ENCODE assay signal across 19 cellular contexts in the genomic region with DNA sequence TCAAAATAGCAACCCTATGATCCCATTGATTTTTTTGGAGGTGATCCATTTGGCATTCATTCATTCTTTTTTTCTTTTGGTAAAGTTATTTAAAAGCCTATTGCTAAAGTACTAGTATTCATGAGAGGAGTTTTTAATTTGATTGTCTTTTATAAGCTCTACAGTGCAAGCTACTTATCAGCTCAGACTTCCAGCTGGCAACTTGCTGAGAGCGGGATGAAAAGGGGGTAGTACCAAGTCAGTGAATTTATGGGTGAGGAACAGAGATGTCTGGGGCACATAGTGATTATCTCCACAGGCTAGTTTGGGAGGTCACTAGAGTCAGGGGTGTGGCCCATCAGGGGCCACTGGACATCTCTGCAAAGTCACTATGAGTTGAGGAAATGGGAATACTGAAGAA.
"Had no signal": no experiment of that assay in that cellular context is flagged by ENCODE, and none has a peak within 500 bp of the region (broad histone marks: within the 10 kb centered on the region; RNA-seq: fewer than 3 reads in every experiment).

No MANE protein-coding gene starts in this region.

- H3K4me3 ChIP-seq: breast epithelium, heart left ventricle, sigmoid colon, smooth muscle cell, transverse colon had no signal

- H3K36me3 ChIP-seq: breast epithelium, heart left ventricle, sigmoid colon, transverse colon had no signal

- H3K27ac Mint-ChIP-seq: activated CD8-positive, alpha-beta T cell treated with anti-CD3 and anti-CD28 coated beads, Interleukin-2, amount 10 ng/mL, durations not matched to agents 7 days and 5 days; activated naive CD8-positive, alpha-beta T cell treated with anti-CD3 and anti-CD28 coated beads, Interleukin-2, amount 50 U/mL, for 24 hours; activated T-helper 1 cell treated with anti-CD3 and anti-CD28 coated beads, Interleukin-12 subunit alpha, Interleukin-12 subunit beta, Interleukin-2, Interleukin-4 antibody, amounts not matched to agents 30 ng/mL and 10 ng/mL and 1 ng/mL, durations not matched to agents 14 hours and 24 hours and 36 hours; memory B cell; stimulated activated naive B cell treated with anti-CD40 and anti-IgM and Interleukin-4, amounts not matched to agents 10 μg/mL and 1 μg/mL and 100 μg/mL, for 72 hours had no signal

- H3K4me1 Mint-ChIP-seq: activated naive CD8-positive, alpha-beta T cell treated with anti-CD3 and anti-CD28 coated beads, Interleukin-2, amount 50 U/mL, for 24 hours; central memory CD8-positive, alpha-beta T cell; memory B cell; stimulated activated naive B cell treated with anti-CD40 and anti-IgM and Interleukin-4, amounts not matched to agents 10 μg/mL and 1 μg/mL and 100 μg/mL, for 72 hours had no signal

- H3K4me1 ChIP-seq: breast epithelium, sigmoid colon, transverse colon had no signal

- H3K27me3 Mint-ChIP-seq: activated naive CD8-positive, alpha-beta T cell treated with anti-CD3 and anti-CD28 coated beads, Interleukin-2, amount 50 U/mL, for 24 hours; central memory CD8-positive, alpha-beta T cell; memory B cell; stimulated activated naive B cell treated with anti-CD40 and anti-IgM and Interleukin-4, amounts not matched to agents 10 μg/mL and 1 μg/mL and 100 μg/mL, for 72 hours had no signal

- H3K36me3 Mint-ChIP-seq: memory B cell; stimulated activated naive B cell treated with anti-CD40 and anti-IgM and Interleukin-4, amounts not matched to agents 10 μg/mL and 1 μg/mL and 100 μg/mL, for 72 hours had no signal

- H3K4me2 ChIP-seq: smooth muscle cell had no signal

- H3K9me3 ChIP-seq: breast epithelium, heart left ventricle, sigmoid colon, transverse colon had no signal

- H3K9me3 Mint-ChIP-seq: activated naive CD8-positive, alpha-beta T cell treated with anti-CD3 and anti-CD28 coated beads, Interleukin-2, amount 50 U/mL, for 24 hours; activated T-helper 1 cell treated with anti-CD3 and anti-CD28 coated beads, Interleukin-12 subunit alpha, Interleukin-12 subunit beta, Interleukin-2, Interleukin-4 antibody, amounts not matched to agents 30 ng/mL and 10 ng/mL and 1 ng/mL, durations not matched to agents 14 hours and 24 hours and 36 hours; central memory CD8-positive, alpha-beta T cell; memory B cell; stimulated activated naive B cell treated with anti-CD40 and anti-IgM and Interleukin-4, amounts not matched to agents 10 μg/mL and 1 μg/mL and 100 μg/mL, for 72 hours had no signal

- DNase-seq: activated CD4-positive, alpha-beta T cell treated with anti-CD3 and anti-CD28 coated beads for 1 hour; activated CD4-positive, alpha-beta T cell treated with anti-CD3 and anti-CD28 coated beads, Interleukin-2, amount 50 U/mL, for 1 hour; activated CD8-positive, alpha-beta T cell treated with anti-CD3 and anti-CD28 coated beads, Interleukin-2, amount 10 ng/mL, durations not matched to agents 7 days and 5 days; activated gamma-delta T cell; activated naive CD4-positive, alpha-beta T cell treated with anti-CD3 and anti-CD28 coated beads, Interleukin-2, amount 50 U/mL, for 16 hours; activated naive CD8-positive, alpha-beta T cell treated with anti-CD3 and anti-CD28 coated beads, Interleukin-2, amount 50 U/mL, for 24 hours; cortex of kidney; heart left ventricle; occipital lobe; sigmoid colon; stimulated activated CD4-positive, alpha-beta T cell treated with anti-CD3 and anti-CD28 coated beads, Interleukin-15, amount 100 ng/mL, for 24 hours; stimulated activated naive B cell treated with anti-CD40 and anti-IgM and Interleukin-4, amounts not matched to agents 10 μg/mL and 1 μg/mL and 100 μg/mL, for 72 hours; transverse colon had no signal

- H3K27me3 ChIP-seq: breast epithelium, heart left ventricle, sigmoid colon, transverse colon had no signal

- ATAC-seq: activated CD8-positive, alpha-beta T cell treated with anti-CD3 and anti-CD28 coated beads, Interleukin-2, amount 10 ng/mL, durations not matched to agents 7 days and 5 days; activated naive CD8-positive, alpha-beta T cell treated with anti-CD3 and anti-CD28 coated beads, Interleukin-2, amount 50 U/mL, for 24 hours; heart left ventricle; stimulated activated naive B cell treated with anti-CD40 and anti-IgM and Interleukin-4, amounts not matched to agents 10 μg/mL and 1 μg/mL and 100 μg/mL, for 72 hours had no signal

- H3K4me3 Mint-ChIP-seq: activated CD8-positive, alpha-beta T cell treated with anti-CD3 and anti-CD28 coated beads, Interleukin-2, amount 10 ng/mL, durations not matched to agents 7 days and 5 days; activated naive CD8-positive, alpha-beta T cell treated with anti-CD3 and anti-CD28 coated beads, Interleukin-2, amount 50 U/mL, for 24 hours; activated T-helper 1 cell treated with anti-CD3 and anti-CD28 coated beads, Interleukin-12 subunit alpha, Interleukin-12 subunit beta, Interleukin-2, Interleukin-4 antibody, amounts not matched to agents 30 ng/mL and 10 ng/mL and 1 ng/mL, durations not matched to agents 14 hours and 24 hours and 36 hours; central memory CD8-positive, alpha-beta T cell; memory B cell; stimulated activated naive B cell treated with anti-CD40 and anti-IgM and Interleukin-4, amounts not matched to agents 10 μg/mL and 1 μg/mL and 100 μg/mL, for 72 hours had no signal

- H3K27ac ChIP-seq: breast epithelium, epithelial cell of prostate, heart left ventricle, sigmoid colon, transverse colon had no signal
